In genomic region chr12:9742665-9743064, GRCh38 we compare ENCODE assay signal across 9 cellular contexts. TPM values are rescaled to one million over a fixed set of nuclear protein-coding genes. Genes with fewer than 3 reads are reported as not detected.
DNase-seq lines count a peak whose midpoint lies in the region; ATAC-seq and TF ChIP-seq lines count a peak whose summit lies in the region.
"Had no signal": no experiment of that assay in that cellular context is flagged by ENCODE, and none has a peak within 500 bp of the region (broad histone marks: within the 10 kb centered on the region; RNA-seq: fewer than 3 reads in every experiment).

No MANE protein-coding gene starts in this region.

- peak overlapping the region; percentile 79 for H3K4me3 Mint-ChIP-seq in activated CD8-positive, alpha-beta T cell treated with anti-CD3 and anti-CD28 coated beads, Interleukin-2, amount 10 ng/mL, durations not matched to agents 7 days and 5 days
- H3K4me3 Mint-ChIP-seq in memory B cell (peak overlapping the region; percentile 67), glutamatergic neuron (ENCODE audit: unreplicated experiment) (no peak overlapping the region)

- no peak overlapping the region for H3K4me3 ChIP-seq in GM12865 (ENCODE audit: low read depth, low read length)
- H3K4me3 ChIP-seq: thyroid gland had no signal

- CTCF ChIA-PET in activated CD8-positive, alpha-beta T cell treated with anti-CD3 and anti-CD28 coated beads, Interleukin-2, amount 10 ng/mL, durations not matched to agents 7 days and 5 days (lab: Charles Lee): interaction anchor here (0.7 to 5.9 kb wide), 61 partner anchors 9 to 807 kb away, joined by 3 to 110 read pairs (median 5); partner anchors contain the start of genes CD69, CLEC2B, CLEC2D and CLECL1

- TF ChIP-seq CTCF in GM12865 (IDR thresholded peaks at IDR 0.05; ENCODE audit: insufficient read depth, low read depth, low read length, missing control alignments): no peak
- no peak for TF ChIP-seq CTCF in glutamatergic neuron (IDR thresholded peaks at IDR 0.05; ENCODE audit: partially characterized antibody, unreplicated experiment)

- peaks cover 67% of the 10 kb centered on the region for H3K4me1 Mint-ChIP-seq in activated CD8-positive, alpha-beta T cell treated with anti-CD3 and anti-CD28 coated beads, Interleukin-2, amount 10 ng/mL, durations not matched to agents 7 days and 5 days (ENCODE audit: low read depth)
- H3K4me1 Mint-ChIP-seq in memory B cell (peaks cover 38% of the 10 kb centered on the region), glutamatergic neuron (ENCODE audit: low read depth, unreplicated experiment) (no peaks in the 10 kb centered on the region)

- peaks cover 25% of the 10 kb centered on the region for H3K36me3 Mint-ChIP-seq in activated CD8-positive, alpha-beta T cell treated with anti-CD3 and anti-CD28 coated beads, Interleukin-2, amount 10 ng/mL, durations not matched to agents 7 days and 5 days (ENCODE audit: low read depth)
- H3K36me3 Mint-ChIP-seq in memory B cell (peaks cover 6% of the 10 kb centered on the region), glutamatergic neuron (ENCODE audit: unreplicated experiment) (no peaks in the 10 kb centered on the region)

- DNase-seq in GM12865 (ENCODE audit: low read depth) (peak; percentile 58), memory B cell (ENCODE audit: low spot score in 2 of 2) (no peak), glutamatergic neuron (no peak), retina (no peak), NCI-H187 treated with DMSO at 0.1 percent for 48 hours (lab: John Stamatoyannopoulos, UW) (no peak), SKM-1 treated with dmso at 0.1 percent for 144 hours (lab: John Stamatoyannopoulos, UW; ENCODE audit: unreplicated experiment) (no peak)
- DNase-seq in activated CD8-positive, alpha-beta T cell treated with anti-CD3 and anti-CD28 coated beads, Interleukin-2, amount 10 ng/mL, durations not matched to agents 7 days and 5 days: peak; percentile 63
- DNase-seq: thyroid gland had no signal

- no peaks in the 10 kb centered on the region for H3K27me3 Mint-ChIP-seq in activated CD8-positive, alpha-beta T cell treated with anti-CD3 and anti-CD28 coated beads, Interleukin-2, amount 10 ng/mL, durations not matched to agents 7 days and 5 days (ENCODE audit: low read depth)
- no peaks in the 10 kb centered on the region for H3K27me3 Mint-ChIP-seq in memory B cell
- H3K27me3 Mint-ChIP-seq in glutamatergic neuron (ENCODE audit: unreplicated experiment): peaks cover 1% of the 10 kb centered on the region

- H3K27ac Mint-ChIP-seq in activated CD8-positive, alpha-beta T cell treated with anti-CD3 and anti-CD28 coated beads, Interleukin-2, amount 10 ng/mL, durations not matched to agents 7 days and 5 days: peak overlapping the region; percentile 96
- H3K27ac Mint-ChIP-seq in memory B cell (peak overlapping the region; percentile 92), glutamatergic neuron (ENCODE audit: unreplicated experiment) (no peak overlapping the region)

- ATAC-seq in HG02588 (IDR thresholded peaks at IDR 0.05; ENCODE audit: unreplicated experiment): peak; percentile 48
- peak; percentile 59 for ATAC-seq in activated CD8-positive, alpha-beta T cell treated with anti-CD3 and anti-CD28 coated beads, Interleukin-2, amount 10 ng/mL, durations not matched to agents 7 days and 5 days
- no peak for ATAC-seq in memory B cell (ENCODE audit: low read depth)

- POLR2A ChIA-PET in activated CD8-positive, alpha-beta T cell treated with anti-CD3 and anti-CD28 coated beads, Interleukin-2, amount 10 ng/mL, durations not matched to agents 7 days and 5 days (lab: Charles Lee): interaction anchor here (0.5 to 4.1 kb wide), 18 partner anchors 9 to 270 kb away, joined by 3 to 71 read pairs (median 4); partner anchors contain the start of genes CD69 and CLEC2D

- H3K9me3 Mint-ChIP-seq in activated CD8-positive, alpha-beta T cell treated with anti-CD3 and anti-CD28 coated beads, Interleukin-2, amount 10 ng/mL, durations not matched to agents 7 days and 5 days (ENCODE audit: insufficient read depth): peaks cover 9% of the 10 kb centered on the region
- H3K9me3 Mint-ChIP-seq in memory B cell (no peaks in the 10 kb centered on the region), glutamatergic neuron (ENCODE audit: unreplicated experiment) (peaks cover 5% of the 10 kb centered on the region)

RNA-seq across cellular contexts. Expression of gene CLECL1, which starts 9.8 kb away (rescaled TPM):
- 1 to 10 TPM; 1.3 to 1.6 TPM for total RNA-seq in activated CD8-positive, alpha-beta T cell treated with anti-CD3 and anti-CD28 coated beads, Interleukin-2, amount 10 ng/mL, durations not matched to agents 7 days and 5 days
- total RNA-seq in glutamatergic neuron (ENCODE audit: unreplicated experiment): not detected
- total RNA-seq: thyroid gland had no signal

RNA-seq across cellular contexts. Expression of gene CD69, which starts 18.0 kb away (rescaled TPM):
- 100 to 1,000 TPM; 115 to 116 TPM for total RNA-seq in activated CD8-positive, alpha-beta T cell treated with anti-CD3 and anti-CD28 coated beads, Interleukin-2, amount 10 ng/mL, durations not matched to agents 7 days and 5 days
- not detected for total RNA-seq in glutamatergic neuron (ENCODE audit: unreplicated experiment)

Comparison
In these comparisons a context has a peak if more than half of its experiments do, and no peak if none do; other contexts are left out.
1. DNase-seq: peak in GM12865 (single experiment) and activated CD8-positive, alpha-beta T cell treated with anti-CD3 and anti-CD28 coated beads, Interleukin-2, amount 10 ng/mL, durations not matched to agents 7 days and 5 days (single experiment); none in memory B cell (0 of 2), glutamatergic neuron (single experiment), retina (single experiment), NCI-H187 treated with DMSO at 0.1 percent for 48 hours (single experiment) and SKM-1 treated with dmso at 0.1 percent for 144 hours (single experiment).
2. RNA of gene CD69, which starts 18.0 kb away (total RNA-seq): 115 to 116 TPM in activated CD8-positive, alpha-beta T cell treated with anti-CD3 and anti-CD28 coated beads, Interleukin-2, amount 10 ng/mL, durations not matched to agents 7 days and 5 days; not detected in glutamatergic neuron (single experiment); every median in the first group is over 100 times any median in the second.